10 cellular contexts compared by ENCODE assay signal in genomic region chr13:24038846-24039330, GRCh38.
DNase-seq lines count a peak whose midpoint lies in the region; ATAC-seq and TF ChIP-seq lines count a peak whose summit lies in the region.
"Had no signal": no experiment of that assay in that cellular context is flagged by ENCODE, and none has a peak within 500 bp of the region (broad histone marks: within the 10 kb centered on the region; RNA-seq: fewer than 3 reads in every experiment).

No MANE protein-coding gene starts in this region.

- TF ChIP-seq CTCF in C4-2B (conservative IDR thresholded peaks at IDR 0.05) (no peak), neural progenitor cell (IDR thresholded peaks at IDR 0.05) (no peak), Peyer's patch (IDR thresholded peaks at IDR 0.05) (no peak)

- no peak overlapping the region for H2AFZ ChIP-seq in neural progenitor cell (replicated peaks)

- H3K36me3 ChIP-seq in neural progenitor cell (no peaks in the 10 kb centered on the region), Peyer's patch (no peaks in the 10 kb centered on the region)

- H3K9ac ChIP-seq in neural progenitor cell, result no peak overlapping the region

- H3K9me3 Mint-ChIP-seq in neural progenitor cell, result no peaks in the 10 kb centered on the region

- H3F3A ChIP-seq in neural progenitor cell (ENCODE audit: low read depth), result peaks cover 35% of the 10 kb centered on the region

- no peak overlapping the region for H3K4me3 Mint-ChIP-seq in neural progenitor cell
- H3K4me3 Mint-ChIP-seq: IgD-negative memory B cell, T-helper 17 cell had no signal

- H3K4me2 ChIP-seq in neural progenitor cell, result no peak overlapping the region

- H3K4me3 ChIP-seq in neural progenitor cell, result no peak overlapping the region
- H3K4me3 ChIP-seq in Peyer's patch, result no peak overlapping the region

- no peaks in the 10 kb centered on the region for H3K79me2 ChIP-seq in neural progenitor cell (ENCODE audit: low read depth)

- no peaks in the 10 kb centered on the region for H4K20me1 ChIP-seq in neural progenitor cell (ENCODE audit: low read depth)

- peaks cover 6% of the 10 kb centered on the region for H3K36me3 Mint-ChIP-seq in neural progenitor cell
- H3K36me3 Mint-ChIP-seq: IgD-negative memory B cell had no signal

- no peaks in the 10 kb centered on the region for H3K9me3 ChIP-seq in neural progenitor cell (ENCODE audit: low read depth)
- no peaks in the 10 kb centered on the region for H3K9me3 ChIP-seq in Peyer's patch

- ATAC-seq in HG02588 (IDR thresholded peaks at IDR 0.05; ENCODE audit: unreplicated experiment) (no peak), GM21515 (IDR thresholded peaks at IDR 0.05; ENCODE audit: unreplicated experiment) (no peak)
- ATAC-seq: T-helper 17 cell had no signal

- H3K4me1 ChIP-seq in neural progenitor cell (peaks cover 37% of the 10 kb centered on the region), Peyer's patch (peaks cover 0 to 17% (median 0%) of the 10 kb centered on the region in 4 donors)

- H3K27me3 ChIP-seq in neural progenitor cell, result no peaks in the 10 kb centered on the region
- no peaks in the 10 kb centered on the region for H3K27me3 ChIP-seq in Peyer's patch

- H3K27ac ChIP-seq in C4-2B, result peak overlapping the region; percentile 3; the same call in 1 of the 2 replicates
- no peak overlapping the region for H3K27ac ChIP-seq in neural progenitor cell
- peak overlapping the region in 2 of 4 donors; percentile 7 to 43 for H3K27ac ChIP-seq in Peyer's patch

- peaks cover 61% of the 10 kb centered on the region for H3K4me1 Mint-ChIP-seq in neural progenitor cell
- H3K4me1 Mint-ChIP-seq: IgD-negative memory B cell had no signal

- DNase-seq in MV-4-11 (lab: John Stamatoyannopoulos, UW) (peak; percentile 33), epidermal melanocyte (ENCODE audit: insufficient read length, low spot score) (peak; percentile 66), neural progenitor cell (ENCODE audit: low spot score) (no peak), Peyer's patch (no peak), SKM-1 (lab: John Stamatoyannopoulos, UW; ENCODE audit: unreplicated experiment) (no peak)
- DNase-seq: T-helper 17 cell had no signal

- H3K27me3 Mint-ChIP-seq in neural progenitor cell (ENCODE audit: insufficient read depth, low read depth), result peaks cover 2% of the 10 kb centered on the region

- H3K27ac Mint-ChIP-seq in neural progenitor cell, result peak overlapping the region; percentile 32
- H3K27ac Mint-ChIP-seq: IgD-negative memory B cell had no signal

- TF ChIP-seq POLR2A in Peyer's patch (IDR thresholded peaks at IDR 0.05), result no peak

Comparison
In these comparisons a context has a peak if more than half of its experiments do, and no peak if none do; other contexts are left out.
1. DNase-seq: peak in MV-4-11 (single experiment) and epidermal melanocyte (single experiment); none in neural progenitor cell (single experiment), Peyer's patch (0 of 3) and SKM-1 (single experiment).